13 cellular contexts compared by ENCODE assay signal in the genomic region with DNA sequence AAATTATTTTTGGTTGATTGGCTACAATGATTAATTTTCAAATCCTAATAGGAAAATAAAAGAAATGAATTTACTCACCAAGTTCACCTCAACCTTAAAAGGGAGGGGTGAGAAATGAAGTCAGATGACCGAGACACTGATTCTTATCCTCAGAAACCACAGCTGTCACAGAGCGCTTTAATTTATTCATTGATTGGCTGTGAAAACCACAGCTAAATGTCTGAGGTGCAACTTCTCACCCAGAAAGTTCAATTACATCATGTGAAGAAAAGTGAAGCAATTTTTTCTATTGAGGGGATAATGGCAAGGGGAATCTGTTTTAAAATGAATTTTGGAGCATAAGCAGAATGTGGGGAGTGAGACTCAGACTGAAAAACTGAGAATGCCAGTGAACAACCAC.
A peak's percentile ranks its signal among the peaks of the same experiment; 100 is the strongest.
DNase-seq lines count a peak whose midpoint lies in the region; ATAC-seq and TF ChIP-seq lines count a peak whose summit lies in the region.
"Had no signal": no experiment of that assay in that cellular context is flagged by ENCODE, and none has a peak within 500 bp of the region (broad histone marks: within the 10 kb centered on the region; RNA-seq: fewer than 3 reads in every experiment).

No MANE protein-coding gene starts in this region.

- no peak overlapping the region for H2AFZ ChIP-seq in OCI-LY3 (ENCODE audit: low read depth, low read length)

- peak; percentile 15 for DNase-seq in GM10266 (ENCODE audit: extremely low spot score)
- peak; percentile 51 for DNase-seq in kidney tubule cell (ENCODE audit: low spot score)
- no peak for DNase-seq in inferior parietal cortex (ENCODE audit: extremely low spot score)
- DNase-seq in NCI-H2196 treated with DMSO at 0.1 percent for 48 hours (lab: John Stamatoyannopoulos, UW; ENCODE audit: unreplicated experiment), result no peak
- no peak for DNase-seq in tibial nerve (ENCODE audit: low spot score in 2 of 2)
- no peak for DNase-seq in activated CD4-positive, alpha-beta T cell treated with anti-CD3 and anti-CD28 coated beads for 48 hours
- DNase-seq: activated CD4-positive, alpha-beta memory T cell treated with anti-CD3 and anti-CD28 coated beads, Interleukin-2, amount 10 ng/mL, durations not matched to agents 7 days and 5 days; naive B cell; NCI-H526 had no signal

- no peak overlapping the region for H3K4me3 ChIP-seq in OCI-LY3 (ENCODE audit: low read length)
- H3K4me3 ChIP-seq in tibial nerve, result no peak overlapping the region
- H3K4me3 ChIP-seq: ascending aorta had no signal

- TF ChIP-seq POLR2A in tibial nerve (IDR thresholded peaks at IDR 0.05), result no peak

- H3K79me2 ChIP-seq in OCI-LY3 (ENCODE audit: low read length), result no peaks in the 10 kb centered on the region

- no peak for TF ChIP-seq EP300 in tibial nerve (IDR thresholded peaks at IDR 0.05)

- no peaks in the 10 kb centered on the region for H4K20me1 ChIP-seq in OCI-LY3 (ENCODE audit: insufficient read depth, low read length)

- peak overlapping the region; percentile 16 for H3K4me2 ChIP-seq in OCI-LY3 (ENCODE audit: low read length)

- peak; percentile 74 for ATAC-seq in GM21619 (IDR thresholded peaks at IDR 0.05; ENCODE audit: unreplicated experiment)

- no peak overlapping the region for H3K9ac ChIP-seq in OCI-LY3 (ENCODE audit: low read length)

- H3K9me3 ChIP-seq in OCI-LY3 (ENCODE audit: insufficient read depth, low read length) (0 out of 2 replicates have a peak, but pooled peaks cover 6% of the 10 kb centered on the region), tibial nerve (no peaks in the 10 kb centered on the region)
- H3K9me3 ChIP-seq: ascending aorta had no signal

- TF ChIP-seq CTCF in GM10266 (IDR thresholded peaks at IDR 0.05; ENCODE audit: control insufficient read depth, insufficient read depth, low read depth, missing control alignments) (no peak), OCI-LY3 (IDR thresholded peaks at IDR 0.05; ENCODE audit: low read depth, low read length) (no peak), tibial nerve (IDR thresholded peaks at IDR 0.05) (no peak)

- H3K27ac ChIP-seq in OCI-LY3 (ENCODE audit: low read length) (no peak overlapping the region), tibial nerve (no peak overlapping the region)
- H3K27ac ChIP-seq: C4-2B had no signal

- H3K36me3 ChIP-seq in OCI-LY3 (replicated peaks; ENCODE audit: low read depth, low read length) (no peaks in the 10 kb centered on the region), tibial nerve (no peaks in the 10 kb centered on the region)
- H3K36me3 ChIP-seq: ascending aorta had no signal

- WGBS in tibial nerve, 2 donors, result 64 to 74% methylated on average over 2 of the region's 2 CpGs

- peaks cover 79% of the 10 kb centered on the region for H3K27me3 ChIP-seq in OCI-LY3 (ENCODE audit: low read depth, low read length)
- no peaks in the 10 kb centered on the region for H3K27me3 ChIP-seq in tibial nerve
- H3K27me3 ChIP-seq: ascending aorta had no signal

- H3K4me1 ChIP-seq in OCI-LY3 (ENCODE audit: low read length) (peaks cover 16% of the 10 kb centered on the region), tibial nerve (no peaks in the 10 kb centered on the region)

Comparison
In these comparisons a context has a peak if more than half of its experiments do, and no peak if none do; other contexts are left out.
1. DNase-seq: peak in GM10266 (single experiment) and kidney tubule cell (single experiment); none in inferior parietal cortex (single experiment), NCI-H2196 treated with DMSO at 0.1 percent for 48 hours (single experiment), tibial nerve (0 of 2) and activated CD4-positive, alpha-beta T cell treated with anti-CD3 and anti-CD28 coated beads for 48 hours (single experiment).